In genomic region chr12:119229837-119230236, GRCh38 we compare ENCODE assay signal across 9 cellular contexts. TPM values are rescaled to one million over a fixed set of nuclear protein-coding genes. Genes with fewer than 3 reads are reported as not detected.
DNase-seq lines count a peak whose midpoint lies in the region; ATAC-seq, FAIRE-seq and TF ChIP-seq lines count a peak whose summit lies in the region.
"Had no signal": no experiment of that assay in that cellular context is flagged by ENCODE, and none has a peak within 500 bp of the region (broad histone marks: within the 10 kb centered on the region; RNA-seq: fewer than 3 reads in every experiment).

No MANE protein-coding gene starts in this region.

- TF ChIP-seq CTCF in BE2C (IDR thresholded peaks at IDR 0.05; ENCODE audit: low read depth, low read length), result no peak
- no peak for TF ChIP-seq CTCF in GM12878 (IDR thresholded peaks at IDR 0.05 in 2 of 3, conservative IDR thresholded peaks at IDR 0.05 in 1 of 3; ENCODE audit: control insufficient read depth in 2 of 3, extremely low read depth in 1 of 3, insufficient read depth in 1 of 3, low read depth in 3 of 3, low read length in 3 of 3)
- TF ChIP-seq CTCF in tibial artery (IDR thresholded peaks at IDR 0.05), result no peak

- peak overlapping the region; percentile 45; the same call in 1 of the 2 replicates for H2AFZ ChIP-seq in GM12878 (ENCODE audit: control insufficient read depth, low read depth, low read length)

- peaks cover 4% of the 10 kb centered on the region for H3K9me3 Mint-ChIP-seq in T-helper 2 cell treated with Interferon-gamma antibody and Interleukin-4, amounts not matched to agents 5 μg/mL and 100 μg/mL, for 36 hours
- H3K9me3 Mint-ChIP-seq in activated naive CD4-positive, alpha-beta T cell treated with anti-CD3 and anti-CD28 coated beads, Interleukin-2, amount 10 ng/mL, durations not matched to agents 7 days and 5 days, result no peaks in the 10 kb centered on the region

- 0 out of 2 replicates have a peak, but pooled peaks cover 3% of the 10 kb centered on the region for H3K4me1 ChIP-seq in BE2C
- no peaks in the 10 kb centered on the region for H3K4me1 ChIP-seq in GM12878 (ENCODE audit: control insufficient read depth, insufficient read depth, low read length)
- no peaks in the 10 kb centered on the region for H3K4me1 ChIP-seq in tibial artery

- CTCF ChIA-PET in GM12878 (lab: Yijun Ruan, JAX), result no interaction called here
- CTCF ChIA-PET in activated naive CD4-positive, alpha-beta T cell treated with anti-CD3 and anti-CD28 coated beads, Interleukin-2, amount 10 ng/mL, durations not matched to agents 7 days and 5 days (lab: Charles Lee), result no interaction called here

- H3K4me3 Mint-ChIP-seq in T-helper 2 cell treated with Interferon-gamma antibody and Interleukin-4, amounts not matched to agents 5 μg/mL and 100 μg/mL, for 36 hours, result no peak overlapping the region
- no peak overlapping the region for H3K4me3 Mint-ChIP-seq in activated naive CD4-positive, alpha-beta T cell treated with anti-CD3 and anti-CD28 coated beads, Interleukin-2, amount 10 ng/mL, durations not matched to agents 7 days and 5 days

- no peak overlapping the region for H3K27ac Mint-ChIP-seq in T-helper 2 cell treated with Interferon-gamma antibody and Interleukin-4, amounts not matched to agents 5 μg/mL and 100 μg/mL, for 36 hours
- no peak overlapping the region for H3K27ac Mint-ChIP-seq in activated naive CD4-positive, alpha-beta T cell treated with anti-CD3 and anti-CD28 coated beads, Interleukin-2, amount 10 ng/mL, durations not matched to agents 7 days and 5 days

- H3K4me2 ChIP-seq in GM12878 (ENCODE audit: control insufficient read depth, insufficient read depth), result no peak overlapping the region

- H3K4me1 Mint-ChIP-seq in T-helper 2 cell treated with Interferon-gamma antibody and Interleukin-4, amounts not matched to agents 5 μg/mL and 100 μg/mL, for 36 hours (ENCODE audit: low read depth), result no peaks in the 10 kb centered on the region
- H3K4me1 Mint-ChIP-seq in activated naive CD4-positive, alpha-beta T cell treated with anti-CD3 and anti-CD28 coated beads, Interleukin-2, amount 10 ng/mL, durations not matched to agents 7 days and 5 days, result no peaks in the 10 kb centered on the region

- in situ Hi-C loops in GM12878 (cut with MboI), result no loop called here

- H3K27me3 ChIP-seq in BE2C (peaks cover 5% of the 10 kb centered on the region), GM12878 (replicated peaks in 1 of 2; ENCODE audit: control insufficient read depth in 2 of 2, insufficient read depth in 2 of 2, low read length in 1 of 2) (no peaks in the 10 kb centered on the region; a peak in 1 of 4 replicates), tibial artery (peaks cover 0 to 5% of the 10 kb centered on the region in 2 donors)

- no TSS peak for BruUV-seq in GM12878 (replicated peaks; lab: Mats Ljungman, UMichigan)

- intact Hi-C loops in GM12878 (cut with micrococcal nuclease; ENCODE audit: unreplicated experiment) (no loop called here), tibial artery (cut with DNase I; ENCODE audit: low total_unique reads) (no loop called here)

- WGBS in GM12878 (ENCODE audit: insufficient coverage, insufficient replicate concordance, low lambda C conversion rate, missing lambda C conversion rate), result 32% methylated on average over 9 of the region's 9 CpGs

- no peaks in the 10 kb centered on the region for H3K36me3 ChIP-seq in BE2C
- H3K36me3 ChIP-seq in GM12878 (ENCODE audit: control insufficient read depth in 2 of 2, insufficient read depth in 2 of 2, low read length in 1 of 2), result no peaks in the 10 kb centered on the region
- no peaks in the 10 kb centered on the region for H3K36me3 ChIP-seq in tibial artery

- no peak for FAIRE-seq in GM12878 (lab: Jason Lieb, UNC)

- no peak for TF ChIP-seq RAD21 in GM12878 (IDR thresholded peaks at IDR 0.05; ENCODE audit: insufficient read depth, low read depth, low read length)

- H3K36me3 Mint-ChIP-seq in T-helper 2 cell treated with Interferon-gamma antibody and Interleukin-4, amounts not matched to agents 5 μg/mL and 100 μg/mL, for 36 hours (ENCODE audit: low read depth), result no peaks in the 10 kb centered on the region
- no peaks in the 10 kb centered on the region for H3K36me3 Mint-ChIP-seq in activated naive CD4-positive, alpha-beta T cell treated with anti-CD3 and anti-CD28 coated beads, Interleukin-2, amount 10 ng/mL, durations not matched to agents 7 days and 5 days

- H3K27ac ChIP-seq in GM12878 (ENCODE audit: control insufficient read depth, insufficient read depth) (no peak overlapping the region), tibial artery (no peak overlapping the region)
- H3K27ac ChIP-seq: skin epidermis had no signal

- no peak overlapping the region for H3K9ac ChIP-seq in GM12878 (ENCODE audit: control insufficient read depth, insufficient read depth, low read length)

- peak; percentile 82 for DNase-seq in BE2C
- peak; percentile 19 for DNase-seq in LHCN-M2 (ENCODE audit: low read depth)
- DNase-seq in GM12878 (ENCODE audit: low read depth, low spot score), result no peak
- peak; percentile 37 for DNase-seq in kidney tubule cell (ENCODE audit: low spot score)
- no peak for DNase-seq in tibial artery
- DNase-seq in T-helper 2 cell treated with Interferon-gamma antibody and Interleukin-4, amounts not matched to agents 5 μg/mL and 100 μg/mL, for 36 hours (ENCODE audit: low spot score), result no peak
- no peak for DNase-seq in activated naive CD4-positive, alpha-beta T cell treated with anti-CD3 and anti-CD28 coated beads, Interleukin-2, amount 10 ng/mL, durations not matched to agents 7 days and 5 days
- no peak for DNase-seq in NCI-H187 treated with DMSO at 0.1 percent for 48 hours (lab: John Stamatoyannopoulos, UW)

- RAD21 ChIA-PET in GM12878 (lab: Charles Lee; ENCODE audit: unreplicated experiment), result no interaction called here

- TF ChIP-seq EP300 in GM12878 (IDR thresholded peaks at IDR 0.05; ENCODE audit: borderline replicate concordance in 1 of 2, control insufficient read depth in 1 of 2, low read depth in 2 of 2, low read length in 2 of 2), result no peak

- no peaks in the 10 kb centered on the region for H3K79me2 ChIP-seq in GM12878 (ENCODE audit: control insufficient read depth, insufficient read depth, low read length)

- no peak for TF ChIP-seq POLR2A in GM12878 (IDR thresholded peaks at IDR 0.05; ENCODE audit: low read depth, low read length)

- H3K27me3 Mint-ChIP-seq in T-helper 2 cell treated with Interferon-gamma antibody and Interleukin-4, amounts not matched to agents 5 μg/mL and 100 μg/mL, for 36 hours (ENCODE audit: low read depth), result no peaks in the 10 kb centered on the region
- no peaks in the 10 kb centered on the region for H3K27me3 Mint-ChIP-seq in activated naive CD4-positive, alpha-beta T cell treated with anti-CD3 and anti-CD28 coated beads, Interleukin-2, amount 10 ng/mL, durations not matched to agents 7 days and 5 days

- POLR2A ChIA-PET in GM12878 (lab: Charles Lee), result no interaction called here

- peak; percentile 48; the same call in 2 of the 3 replicates for ATAC-seq in GM12878

- no peaks in the 10 kb centered on the region for H4K20me1 ChIP-seq in GM12878 (ENCODE audit: control insufficient read depth, insufficient read depth)

- H3K9me3 ChIP-seq in BE2C (no peaks in the 10 kb centered on the region), GM12878 (replicated peaks; ENCODE audit: control insufficient read depth, insufficient read depth, low read length) (no peaks in the 10 kb centered on the region), tibial artery (no peaks in the 10 kb centered on the region)

- SMC1A ChIA-PET in GM12878 (lab: Charles Lee; ENCODE audit: uncharacterized antibody, unreplicated experiment), result no interaction called here

- peak overlapping the region; percentile 53 for H3K4me3 ChIP-seq in BE2C (ENCODE audit: low read depth, low read length)
- H3K4me3 ChIP-seq in GM12878, result no peak overlapping the region
- H3K4me3 ChIP-seq in tibial artery, result no peak overlapping the region
- H3K4me3 ChIP-seq: skin epidermis had no signal

TF ChIP-seq in GM12878, 131 proteins besides CTCF, POLR2A, EP300 and RAD21 (continues in another document):
- TF ChIP-seq POLR2AphosphoS5 (IDR thresholded peaks at IDR 0.05; ENCODE audit: low read length), result no peak
- no peak for TF ChIP-seq SRF (IDR thresholded peaks at IDR 0.05; ENCODE audit: low read depth in 2 of 2, low read length in 2 of 2)
- TF ChIP-seq SIX5 (IDR thresholded peaks at IDR 0.05; ENCODE audit: low read depth, low read length, severe bottlenecking), result peak; percentile 69
- no peak for TF ChIP-seq POU2F2 (IDR thresholded peaks at IDR 0.05; ENCODE audit: borderline replicate concordance, low read depth, low read length)
- TF ChIP-seq NFYA (IDR thresholded peaks at IDR 0.05; ENCODE audit: borderline replicate concordance, low read depth, low read length), result no peak
- 0 out of 2 replicates have a peak, but pooled peaks have one; percentile 3 for TF ChIP-seq ATF3 (IDR thresholded peaks at IDR 0.05; ENCODE audit: borderline replicate concordance, extremely low read depth, low read depth, low read length)
- TF ChIP-seq SP1 (IDR thresholded peaks at IDR 0.05; ENCODE audit: low read depth, low read length), result no peak
- TF ChIP-seq HDAC6 (IDR thresholded peaks at IDR 0.05; ENCODE audit: unreplicated experiment), result no peak
- TF ChIP-seq SMARCA5 (IDR thresholded peaks at IDR 0.05), result no peak
- no peak for TF ChIP-seq RUNX3 (IDR thresholded peaks at IDR 0.05; ENCODE audit: low read length)

RNA-seq across cellular contexts. Expression of gene HSPB8, which starts 51.1 kb away (rescaled TPM):
- 1.8 TPM for polyA plus RNA-seq in BE2C (2012; ENCODE audit: insufficient read depth, insufficient read length, low read depth)
- 10.9 and 11.4 TPM in 2 replicates for total RNA-seq in LHCN-M2 (2014; rRNA removed)
- polyA plus RNA-seq in LHCN-M2 (2012), result 13.4 TPM
- total RNA-seq in GM12878 (2013; cell fraction: nucleolus; rRNA removed), result not detected in 2 replicates
- not detected in 2 replicates for total RNA-seq in GM12878 (2014; rRNA removed)
- not detected in 2 replicates for total RNA-seq in GM12878 (2014; rRNA removed; fragmentation: Illumina TruSeq; extraction: Trizol)
- total RNA-seq in GM12878 (2021), result 0.10 TPM in 1 of 2 replicates, not detected in the other
- polyA plus RNA-seq in GM12878 (2011; ENCODE audit: low read depth), result not detected
- polyA plus RNA-seq in GM12878 (2011; rRNA removed), result not detected in 2 replicates
- not detected in 2 replicates for polyA plus RNA-seq in GM12878 (2011; cell fraction: cytosol; rRNA removed)
- polyA plus RNA-seq in GM12878 (2011; cell fraction: nucleus; rRNA removed), result not detected in 2 replicates
- not detected in 2 replicates for polyA plus RNA-seq in GM12878 (2012)
- not detected in 2 replicates for polyA plus RNA-seq in GM12878 (2014; fragmentation: Illumina TruSeq; extraction: Trizol)
- not detected for polyA plus RNA-seq in GM12878 (2014; fragmentation: Nextera tagmentation; extraction: Ambion mirVana)
- polyA plus RNA-seq in GM12878 (2014; rRNA removed), result not detected in 2 replicates
- polyA plus RNA-seq in GM12878 (2016; fragmentation: Nextera tagmentation; extraction: Ambion mirVana), result not detected
- not detected in 2 replicates for polyA minus RNA-seq in GM12878 (2011; rRNA and poly(A)+ RNA removed)
- polyA minus RNA-seq in GM12878 (2011; cell fraction: cytosol; rRNA and poly(A)+ RNA removed), result 0.52 and 0.94 TPM in 2 replicates
- polyA minus RNA-seq in GM12878 (2011; cell fraction: nucleus; rRNA and poly(A)+ RNA removed), result not detected in 2 replicates

Comparison
In these comparisons a context has a peak if more than half of its experiments do, and no peak if none do; other contexts are left out.
1. DNase-seq: peak in BE2C (single experiment), LHCN-M2 (single experiment) and kidney tubule cell (single experiment); none in GM12878 (single experiment), tibial artery (0 of 2), T-helper 2 cell treated with Interferon-gamma antibody and Interleukin-4, amounts not matched to agents 5 μg/mL and 100 μg/mL, for 36 hours (single experiment), activated naive CD4-positive, alpha-beta T cell treated with anti-CD3 and anti-CD28 coated beads, Interleukin-2, amount 10 ng/mL, durations not matched to agents 7 days and 5 days (single experiment) and NCI-H187 treated with DMSO at 0.1 percent for 48 hours (single experiment).
2. RNA of gene HSPB8, which starts 51.1 kb away (total RNA-seq): 10.9 to 11.4 TPM in LHCN-M2; 0.10 TPM in GM12878; every median in the first group is over 10 times any median in the second.